Comparison of ENCODE assay signal across 8 cellular contexts in genomic region chr1:202571719-202572339, GRCh38.
DNase-seq lines count a peak whose midpoint lies in the region; ATAC-seq and TF ChIP-seq lines count a peak whose summit lies in the region.

No MANE protein-coding gene starts in this region.

- no TSS peak for BruUV-seq in PC-3 (replicated peaks; lab: Mats Ljungman, UMichigan)

- H3K27me3 Mint-ChIP-seq in CD8-positive, alpha-beta T cell (ENCODE audit: low read depth) = no peaks in the 10 kb centered on the region
- peaks cover 2% of the 10 kb centered on the region for H3K27me3 Mint-ChIP-seq in endothelial cell (ENCODE audit: unreplicated experiment)

- H3K36me3 ChIP-seq in CD8-positive, alpha-beta T cell (ENCODE audit: insufficient read depth, low read length) = no peaks in the 10 kb centered on the region
- H3K36me3 ChIP-seq in PC-3 (ENCODE audit: low read depth, low read length) (no peaks in the 10 kb centered on the region), ovary (no peaks in the 10 kb centered on the region)

- no peak for TF ChIP-seq EP300 in ovary (IDR thresholded peaks at IDR 0.05)

- H3K27me3 ChIP-seq in CD8-positive, alpha-beta T cell (ENCODE audit: insufficient read depth, low read length) = no peaks in the 10 kb centered on the region
- H3K27me3 ChIP-seq in PC-3 (ENCODE audit: low read length) (no peaks in the 10 kb centered on the region), ovary (no peaks in the 10 kb centered on the region)

- no peaks in the 10 kb centered on the region for H4K20me1 ChIP-seq in PC-3 (ENCODE audit: low read length)

- 51 to 55% (median 53%) methylated on average over 3 of the region's 3 CpGs for WGBS in ovary, 3 donors
- WGBS in lower leg skin, 2 donors = 64 to 66% methylated on average over 3 of the region's 3 CpGs

- no peak overlapping the region for H3K4me3 ChIP-seq in CD8-positive, alpha-beta T cell (ENCODE audit: low read depth, low read length)
- no peak overlapping the region for H3K4me3 ChIP-seq in PC-3 (ENCODE audit: low read length)
- no peak overlapping the region for H3K4me3 ChIP-seq in ovary
- no peak overlapping the region for H3K4me3 ChIP-seq in lower leg skin (ENCODE audit: low read depth, poor library complexity, severe bottlenecking)

- H3K9me3 Mint-ChIP-seq in CD8-positive, alpha-beta T cell = no peaks in the 10 kb centered on the region
- H3K9me3 Mint-ChIP-seq in endothelial cell (ENCODE audit: unreplicated experiment) = no peaks in the 10 kb centered on the region

- POLR2A ChIA-PET in CD8-positive, alpha-beta T cell (lab: Charles Lee) = no interaction called here
- POLR2A ChIA-PET in PC-3 (lab: Charles Lee; ENCODE audit: unreplicated experiment) = no interaction called here

- TF ChIP-seq POLR2A in ovary (IDR thresholded peaks at IDR 0.05) = no peak
- no peak for TF ChIP-seq POLR2A in lower leg skin (IDR thresholded peaks at IDR 0.05)

- H3K4me3 Mint-ChIP-seq in CD8-positive, alpha-beta T cell = no peak overlapping the region
- no peak overlapping the region for H3K4me3 Mint-ChIP-seq in endothelial cell (ENCODE audit: unreplicated experiment)

- peak; percentile 68 for TF ChIP-seq CTCF in CD8-positive, alpha-beta T cell (IDR thresholded peaks at IDR 0.05)
- TF ChIP-seq CTCF in GM20000 (IDR thresholded peaks at IDR 0.05; ENCODE audit: extremely low read depth, missing control alignments) (peak; percentile 74), PC-3 (conservative IDR thresholded peaks at IDR 0.05; ENCODE audit: low read depth, low read length) (peak; percentile 78), endothelial cell (IDR thresholded peaks at IDR 0.05; ENCODE audit: unreplicated experiment) (peak; percentile 67), ovary (IDR thresholded peaks at IDR 0.05) (peak; percentile 51 to 65 (median 65)), lower leg skin (IDR thresholded peaks at IDR 0.05) (no peak)

- H3K36me3 Mint-ChIP-seq in CD8-positive, alpha-beta T cell = peaks cover 50% of the 10 kb centered on the region
- no peaks in the 10 kb centered on the region for H3K36me3 Mint-ChIP-seq in endothelial cell (ENCODE audit: low read depth, unreplicated experiment)

- H3K9me2 ChIP-seq in PC-3 (replicated peaks; ENCODE audit: low read length) = no peaks in the 10 kb centered on the region

- no peaks in the 10 kb centered on the region for H3F3A ChIP-seq in PC-3 (ENCODE audit: low read length, unreplicated experiment)

- no peaks in the 10 kb centered on the region for H3K4me1 ChIP-seq in CD8-positive, alpha-beta T cell (ENCODE audit: insufficient read depth, low read length)
- H3K4me1 ChIP-seq in PC-3 (ENCODE audit: insufficient read depth, low read length) = peaks cover 10% of the 10 kb centered on the region
- peaks cover 22% of the 10 kb centered on the region for H3K4me1 ChIP-seq in ovary (ENCODE audit: insufficient read depth)

- H3K79me2 ChIP-seq in PC-3 (ENCODE audit: low read length) = no peaks in the 10 kb centered on the region

- H3K9ac ChIP-seq in PC-3 (ENCODE audit: low read length) = no peak overlapping the region

- intact Hi-C loops in CD8-positive, alpha-beta T cell (cut with DNase I, micrococcal nuclease) = loop anchor here (1.0 to 5.0 kb wide), 3 partner anchors 229 to 385 kb away; partner anchors contain the start of gene UBE2T (in 1 of the 2)
- intact Hi-C loops in PC-3 (cut with micrococcal nuclease) (loop anchor here (1.0 kb wide), 1 partner anchor 71 kb away; no protein-coding TSS in a partner anchor), ovary (cut with DNase I) (loop anchor here in 1 of 4 donors (10.0 kb wide), 2 partner anchors 53 to 67 kb away; no protein-coding TSS in a partner anchor), lower leg skin (cut with DNase I; ENCODE audit: low total_unique reads) (no loop called here)

- no peak for DNase-seq in CD8-positive, alpha-beta T cell
- DNase-seq in GM20000 (ENCODE audit: low spot score) (peak; percentile 56), PC-3 (peak; percentile 46), endothelial cell (ENCODE audit: low spot score) (peak; percentile 42), ovary (no peak), retina (no peak), lower leg skin (ENCODE audit: low spot score in 2 of 2) (no peak)

- CTCF ChIA-PET in CD8-positive, alpha-beta T cell (lab: Charles Lee) = interaction anchor here (0.6 to 1.5 kb wide), 15 partner anchors 8 to 930 kb away, joined by 3 to 7 read pairs (median 3); no protein-coding TSS in a partner anchor
- CTCF ChIA-PET in PC-3 (lab: Charles Lee) = interaction anchor here (0.7 kb wide), 1 partner anchor 42 kb away, joined by 3 read pairs; no protein-coding TSS in a partner anchor

- no peaks in the 10 kb centered on the region for H3K9me3 ChIP-seq in CD8-positive, alpha-beta T cell (ENCODE audit: low read length)
- no peaks in the 10 kb centered on the region for H3K9me3 ChIP-seq in PC-3 (ENCODE audit: low read length)
- H3K9me3 ChIP-seq in ovary = no peaks in the 10 kb centered on the region

- no peak overlapping the region for H3K27ac Mint-ChIP-seq in CD8-positive, alpha-beta T cell
- no peak overlapping the region for H3K27ac Mint-ChIP-seq in endothelial cell (ENCODE audit: unreplicated experiment)

- no peak overlapping the region for H3K4me2 ChIP-seq in PC-3 (ENCODE audit: low read length)

- no peak for ATAC-seq in CD8-positive, alpha-beta T cell
- no peak for ATAC-seq in PC-3
- no peak for ATAC-seq in GM21786 (IDR thresholded peaks at IDR 0.05; ENCODE audit: unreplicated experiment)

- no peaks in the 10 kb centered on the region for H3K4me1 Mint-ChIP-seq in CD8-positive, alpha-beta T cell (ENCODE audit: low read depth)
- H3K4me1 Mint-ChIP-seq in endothelial cell (ENCODE audit: unreplicated experiment) = no peaks in the 10 kb centered on the region

- H3K27ac ChIP-seq in CD8-positive, alpha-beta T cell (ENCODE audit: low read depth, low read length) = no peak overlapping the region
- H3K27ac ChIP-seq in PC-3 (ENCODE audit: low read length) (no peak overlapping the region), ovary (no peak overlapping the region)

- no peak overlapping the region for H2AFZ ChIP-seq in PC-3 (ENCODE audit: low read length)

Comparison
In these comparisons a context has a peak if more than half of its experiments do, and no peak if none do; other contexts are left out.
1. DNase-seq: peak in GM20000 (single experiment), PC-3 (single experiment) and endothelial cell (single experiment); none in CD8-positive, alpha-beta T cell (0 of 7), ovary (0 of 5), retina (single experiment) and lower leg skin (0 of 2).
2. CTCF ChIP-seq: peak in CD8-positive, alpha-beta T cell (single experiment), GM20000 (single experiment), PC-3 (single experiment), endothelial cell (single experiment) and ovary (3 of 3); none in lower leg skin (0 of 3).